ENCODE assay signal across 12 cellular contexts in the genomic region with DNA sequence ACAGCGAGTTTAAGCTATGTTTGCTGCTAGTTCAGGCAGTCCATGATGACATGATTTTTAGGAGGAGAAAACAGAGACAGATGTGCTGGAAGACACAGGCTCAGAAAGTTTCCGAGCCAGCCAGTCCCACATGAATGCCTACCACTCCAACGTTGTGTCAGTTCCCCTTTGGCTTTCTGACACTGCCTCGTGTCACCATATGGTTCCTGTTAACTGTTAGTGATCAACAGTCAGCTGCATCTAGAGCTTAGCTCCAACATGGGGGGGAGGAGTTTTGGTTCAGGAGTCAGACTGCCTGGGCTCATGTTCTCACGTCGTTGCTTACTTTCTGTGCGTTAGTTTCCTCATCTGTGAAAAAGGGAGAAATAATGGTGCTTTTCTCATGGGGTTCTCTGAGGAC.
DNase-seq lines count a peak whose midpoint lies in the region; ATAC-seq, FAIRE-seq and TF ChIP-seq lines count a peak whose summit lies in the region.
"Had no signal": no experiment of that assay in that cellular context is flagged by ENCODE, and none has a peak within 500 bp of the region (broad histone marks: within the 10 kb centered on the region; RNA-seq: fewer than 3 reads in every experiment).

No MANE protein-coding gene starts in this region.

- TF ChIP-seq CTCF in HL-60 (IDR thresholded peaks at IDR 0.05; ENCODE audit: insufficient read depth, low read length), result no peak
- no peak for TF ChIP-seq CTCF in kidney (IDR thresholded peaks at IDR 0.05; ENCODE audit: borderline replicate concordance, extremely low read depth, insufficient read depth)

- no peaks in the 10 kb centered on the region for H3K27me3 ChIP-seq in HL-60 (ENCODE audit: insufficient read depth, poor library complexity, severe bottlenecking)

- H3K9ac ChIP-seq in kidney (ENCODE audit: low read length in 2 of 2), result no peak overlapping the region

- H3K36me3 Mint-ChIP-seq in effector memory CD8-positive, alpha-beta T cell (ENCODE audit: insufficient read depth), result no peaks in the 10 kb centered on the region
- H3K36me3 Mint-ChIP-seq: natural killer cell treated with Interleukin-12 subunit alpha and Interleukin-12 subunit beta and Interleukin-15 and Interleukin-18, amount 100 ng/mL, for 72 hours had no signal

- ATAC-seq in GM18505 (IDR thresholded peaks at IDR 0.05; ENCODE audit: unreplicated experiment) (peak; percentile 56), GM21737 (IDR thresholded peaks at IDR 0.05; ENCODE audit: unreplicated experiment) (peak; percentile 46)
- peak; percentile 31 for ATAC-seq in effector memory CD8-positive, alpha-beta T cell (replicated peaks)

- DNase-seq in HL-60 (ENCODE audit: low read depth in 1 of 2, low spot score in 1 of 2) (peak; percentile 74 to 90), COR-L47 (lab: John Stamatoyannopoulos, UW) (no peak), D341Med (ENCODE audit: low spot score) (no peak), kidney (no peak)
- DNase-seq in effector memory CD8-positive, alpha-beta T cell, result no peak
- no peak for DNase-seq in stimulated activated CD8-positive, alpha-beta memory T cell treated with anti-CD3 and anti-CD28 coated beads, Interleukin-4, amount 100 ng/mL, for 48 hours
- DNase-seq: activated CD4-positive, alpha-beta T cell treated with anti-CD3 and anti-CD28 coated beads, Interleukin-2, amount 50 U/mL, for 48 hours; NCI-H1436 had no signal

- H3K4me1 ChIP-seq in kidney (ENCODE audit: control insufficient read depth in 1 of 2, insufficient read depth in 1 of 2, low read depth in 1 of 2, low read length in 2 of 2), result peaks cover 0 to 3% of the 10 kb centered on the region in 2 donors

- peaks cover 8 to 12% of the 10 kb centered on the region in 2 donors for H3K27me3 Mint-ChIP-seq in effector memory CD8-positive, alpha-beta T cell

- H3K4me3 Mint-ChIP-seq in effector memory CD8-positive, alpha-beta T cell, result no peak overlapping the region
- H3K4me3 Mint-ChIP-seq: natural killer cell treated with Interleukin-12 subunit alpha and Interleukin-12 subunit beta and Interleukin-15 and Interleukin-18, amount 100 ng/mL, for 72 hours had no signal

- no peaks in the 10 kb centered on the region for H3K4me1 Mint-ChIP-seq in effector memory CD8-positive, alpha-beta T cell (ENCODE audit: low read depth in 2 of 2)

- H3K36me3 ChIP-seq in kidney (ENCODE audit: control insufficient read depth in 1 of 2, insufficient read depth in 2 of 2, low read length in 2 of 2), result no peaks in the 10 kb centered on the region

- no peaks in the 10 kb centered on the region for H3K9me3 ChIP-seq in kidney (ENCODE audit: control insufficient read depth in 1 of 2, low read length in 2 of 2)

- H3K27ac ChIP-seq in HL-60 (replicated peaks) (peak overlapping the region; percentile 92), kidney (ENCODE audit: low read depth in 2 of 2, low read length in 2 of 2) (no peak overlapping the region)

- FAIRE-seq in kidney (lab: Jason Lieb, UNC), result no peak
- FAIRE-seq: D721Med had no signal

- H3K4me3 ChIP-seq in HL-60 (replicated peaks; ENCODE audit: insufficient read depth, low read length) (no peak overlapping the region), kidney (ENCODE audit: low read length in 2 of 2) (no peak overlapping the region)

- intact Hi-C loops in kidney (cut with DNase I), result no loop called here

- H3K27ac Mint-ChIP-seq in effector memory CD8-positive, alpha-beta T cell, result no peak overlapping the region
- H3K27ac Mint-ChIP-seq: natural killer cell treated with Interleukin-12 subunit alpha and Interleukin-12 subunit beta and Interleukin-15 and Interleukin-18, amount 100 ng/mL, for 72 hours had no signal

- TF ChIP-seq POLR2A in GM18505 (IDR thresholded peaks at IDR 0.05; ENCODE audit: borderline replicate concordance, extremely low read depth, insufficient read depth, insufficient read length), result no peak

- no peaks in the 10 kb centered on the region for H3K9me3 Mint-ChIP-seq in effector memory CD8-positive, alpha-beta T cell
- H3K9me3 Mint-ChIP-seq: natural killer cell treated with Interleukin-12 subunit alpha and Interleukin-12 subunit beta and Interleukin-15 and Interleukin-18, amount 100 ng/mL, for 72 hours had no signal

Comparison
In these comparisons a context has a peak if more than half of its experiments do, and no peak if none do; other contexts are left out.
1. DNase-seq: peak in HL-60 (2 of 2); none in effector memory CD8-positive, alpha-beta T cell (0 of 3), COR-L47 (single experiment), stimulated activated CD8-positive, alpha-beta memory T cell treated with anti-CD3 and anti-CD28 coated beads, Interleukin-4, amount 100 ng/mL, for 48 hours (single experiment), D341Med (single experiment) and kidney (single experiment).
2. Peak in every context shown above with its lines, with median percentiles within 50 percentile points of each other: ATAC-seq.